8 cellular contexts compared by ENCODE assay signal in genomic region chr1:190373705-190374336, GRCh38.
A peak's percentile ranks its signal among the peaks of the same experiment; 100 is the strongest.
DNase-seq lines count a peak whose midpoint lies in the region; ATAC-seq, FAIRE-seq and TF ChIP-seq lines count a peak whose summit lies in the region.

No MANE protein-coding gene starts in this region.

- no peak for FAIRE-seq in bronchial epithelial cell (lab: Jason Lieb, UNC)

- peaks cover 4% of the 10 kb centered on the region for H3K4me1 Mint-ChIP-seq in Calu3 (ENCODE audit: low read depth, unreplicated experiment)
- H3K4me1 Mint-ChIP-seq in T-cell, result no peaks in the 10 kb centered on the region

- CTCF ChIA-PET in Calu3 (lab: Charles Lee) (interaction anchor here (1.0 to 1.2 kb wide), 2 partner anchors 389 to 665 kb away, joined by 3 to 4 read pairs; no protein-coding TSS in a partner anchor), T-cell (lab: Charles Lee) (no interaction called here)

- POLR2A ChIA-PET in T-cell (lab: Charles Lee), result no interaction called here

- H3K27ac ChIP-seq in smooth muscle cell (ENCODE audit: low read depth), result no peak overlapping the region
- H3K27ac ChIP-seq in tibial artery, result no peak overlapping the region

- TF ChIP-seq CTCF in Calu3 (IDR thresholded peaks at IDR 0.05; ENCODE audit: unreplicated experiment) (peak; percentile 58), LNCAP (IDR thresholded peaks at IDR 0.05) (peak; percentile 97), bronchial epithelial cell (IDR thresholded peaks at IDR 0.05; ENCODE audit: insufficient read depth, low read length, severe bottlenecking) (peak; percentile 46), smooth muscle cell (IDR thresholded peaks at IDR 0.05; ENCODE audit: borderline replicate concordance, insufficient read depth, poor library complexity, severe bottlenecking) (peak; percentile 42), tibial artery (IDR thresholded peaks at IDR 0.05) (no peak)

- H3K9me3 ChIP-seq in smooth muscle cell (replicated peaks; ENCODE audit: low read depth) (no peaks in the 10 kb centered on the region), tibial artery (no peaks in the 10 kb centered on the region)

- H3K4me1 ChIP-seq in smooth muscle cell (ENCODE audit: low read depth) (no peaks in the 10 kb centered on the region), tibial artery (no peaks in the 10 kb centered on the region)

- H3K27me3 Mint-ChIP-seq in Calu3 (ENCODE audit: unreplicated experiment) (no peaks in the 10 kb centered on the region), T-cell (no peaks in the 10 kb centered on the region)

- H3K9ac ChIP-seq in smooth muscle cell (ENCODE audit: low read depth), result no peak overlapping the region

- H3K79me2 ChIP-seq in smooth muscle cell (ENCODE audit: low read depth), result no peaks in the 10 kb centered on the region

- no TSS peak for BruUV-seq in Calu3 (replicated peaks; lab: Mats Ljungman, UMichigan)

- no peak overlapping the region for H2AFZ ChIP-seq in smooth muscle cell (ENCODE audit: low read depth)

- WGBS in smooth muscle cell (ENCODE audit: low lambda C conversion rate), result 17% methylated on average over 2 of the region's 2 CpGs

- H3K27ac Mint-ChIP-seq in Calu3 (ENCODE audit: unreplicated experiment) (no peak overlapping the region), T-cell (no peak overlapping the region)

- no peaks in the 10 kb centered on the region for H4K20me1 ChIP-seq in smooth muscle cell (ENCODE audit: low read depth)

- DNase-seq in Calu3 (peak; percentile 8), bronchial epithelial cell (ENCODE audit: low read depth) (peak; percentile 6), smooth muscle cell (lab: John Stamatoyannopoulos, UW; ENCODE audit: unreplicated experiment) (no peak), tibial artery (no peak), T-cell (no peak)

- H3K9me3 Mint-ChIP-seq in Calu3 (ENCODE audit: low read depth, unreplicated experiment) (no peaks in the 10 kb centered on the region), T-cell (peaks cover 5 to 11% (median 5%) of the 10 kb centered on the region in 3 donors)

- H3K4me3 ChIP-seq in bronchial epithelial cell (ENCODE audit: low read depth, low read length) (no peak overlapping the region), smooth muscle cell (no peak overlapping the region), tibial artery (no peak overlapping the region)

- H3K36me3 ChIP-seq in bronchial epithelial cell (ENCODE audit: control insufficient read depth, insufficient read depth, low read length) (no peaks in the 10 kb centered on the region), smooth muscle cell (ENCODE audit: low read depth) (no peaks in the 10 kb centered on the region), tibial artery (no peaks in the 10 kb centered on the region)

- intact Hi-C loops in Calu3 (cut with micrococcal nuclease; ENCODE audit: unreplicated experiment) (loop anchor here (2.0 kb wide), 1 partner anchor 945 kb away; no protein-coding TSS in a partner anchor), tibial artery (cut with DNase I; ENCODE audit: low total_unique reads) (no loop called here)

- ATAC-seq in GM21619 (IDR thresholded peaks at IDR 0.05; ENCODE audit: unreplicated experiment) (peak; percentile 68), T-cell (replicated peaks in 1 of 4) (no peak)
- no peak for ATAC-seq in activated CD4-positive, CD25-positive, alpha-beta regulatory T cell treated with anti-CD3 and anti-CD28 coated beads, Interleukin-2, amount 50 U/mL, for 24 hours

- no peaks in the 10 kb centered on the region for H3K36me3 Mint-ChIP-seq in Calu3 (ENCODE audit: insufficient read depth, unreplicated experiment)
- H3K36me3 Mint-ChIP-seq in T-cell, result no peaks in the 10 kb centered on the region

- H3K27me3 ChIP-seq in bronchial epithelial cell (ENCODE audit: control insufficient read depth, insufficient read depth, low read length) (no peaks in the 10 kb centered on the region), smooth muscle cell (ENCODE audit: low read depth) (no peaks in the 10 kb centered on the region), tibial artery (no peaks in the 10 kb centered on the region)

- H3K4me2 ChIP-seq in smooth muscle cell, result no peak overlapping the region

- H3K4me3 Mint-ChIP-seq in Calu3 (ENCODE audit: low read depth, unreplicated experiment) (no peak overlapping the region), T-cell (no peak overlapping the region)

- no peaks in the 10 kb centered on the region for H3F3A ChIP-seq in smooth muscle cell (ENCODE audit: low read depth)

Comparison
In these comparisons a context has a peak if more than half of its experiments do, and no peak if none do; other contexts are left out.
1. DNase-seq: peak in Calu3 (single experiment) and bronchial epithelial cell (single experiment); none in smooth muscle cell (single experiment), tibial artery (0 of 2) and T-cell (0 of 34).
2. CTCF ChIP-seq: peak in Calu3 (single experiment), LNCAP (single experiment), bronchial epithelial cell (single experiment) and smooth muscle cell (single experiment); none in tibial artery (0 of 2).